ENCODE assay signal across 20 cellular contexts in the genomic region with DNA sequence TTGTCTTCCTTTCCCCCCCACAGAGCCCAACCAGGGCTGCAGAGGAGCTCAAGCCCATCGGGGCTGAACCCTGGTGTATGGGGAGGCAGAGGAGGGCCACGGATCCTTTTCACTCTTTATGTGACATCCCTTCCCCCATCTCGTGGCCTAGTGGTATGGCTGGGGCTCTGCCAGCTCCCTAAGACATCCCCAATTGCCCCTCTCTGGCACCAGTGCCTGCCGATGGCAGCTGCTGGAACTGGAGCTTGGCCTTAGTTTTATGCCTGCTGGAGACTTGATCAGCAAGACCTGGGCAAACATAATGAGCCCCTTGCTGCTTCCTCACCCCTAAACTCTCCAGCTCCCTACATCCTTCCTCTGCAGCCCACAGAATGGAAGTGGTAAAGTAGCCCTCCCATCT. TPM values are rescaled to one million over a fixed set of nuclear protein-coding genes. Genes with fewer than 3 reads are reported as not detected.
DNase-seq lines count a peak whose midpoint lies in the region; ATAC-seq and TF ChIP-seq lines count a peak whose summit lies in the region.
"Had no signal": no experiment of that assay in that cellular context is flagged by ENCODE, and none has a peak within 500 bp of the region (broad histone marks: within the 10 kb centered on the region; RNA-seq: fewer than 3 reads in every experiment).

No MANE protein-coding gene starts in this region.

- H3K4me3 Mint-ChIP-seq in stimulated activated naive B cell treated with anti-CD40 and anti-IgM and Interleukin-4, amounts not matched to agents 10 μg/mL and 1 μg/mL and 100 μg/mL, for 72 hours: no peak overlapping the region
- H3K4me3 Mint-ChIP-seq: endodermal cell; naive B cell; stimulated activated naive CD8-positive, alpha-beta T cell treated with anti-CD3 and anti-CD28 coated beads, Interleukin-15, Interleukin-2, amounts not matched to agents 100 ng/mL and 50 ng/mL, for 24 hours had no signal

- H3K36me3 ChIP-seq in SK-N-MC (ENCODE audit: insufficient read depth, low read length) (no peaks in the 10 kb centered on the region), esophagus muscularis mucosa (no peaks in the 10 kb centered on the region)
- H3K36me3 ChIP-seq: breast epithelium, tibial artery had no signal

- no peak for TF ChIP-seq CTCF in esophagus muscularis mucosa (IDR thresholded peaks at IDR 0.05)

- H3K9me3 ChIP-seq in SK-N-MC (ENCODE audit: low read depth, low read length): no peaks in the 10 kb centered on the region
- H3K9me3 ChIP-seq in esophagus muscularis mucosa: no peaks in the 10 kb centered on the region
- H3K9me3 ChIP-seq: breast epithelium, SK-N-SH, tibial artery had no signal

- DNase-seq in activated effector memory CD4-positive, alpha-beta T cell treated with anti-CD3 and anti-CD28 coated beads, Interleukin-2, amount 50 U/mL, for 16 hours: peak; percentile 58
- DNase-seq in activated effector memory CD4-positive, alpha-beta T cell treated with Interleukin-2 at 50 U/mL for 16 hours: no peak
- no peak for DNase-seq in SK-N-MC (ENCODE audit: low read depth, low spot score)
- DNase-seq in esophagus muscularis mucosa (ENCODE audit: extremely low spot score): peak; percentile 82
- DNase-seq in stimulated activated naive B cell treated with anti-CD40 and anti-IgM and Interleukin-4, amounts not matched to agents 10 μg/mL and 1 μg/mL and 100 μg/mL, for 72 hours: no peak
- DNase-seq in SW 1271 (lab: John Stamatoyannopoulos, UW): no peak
- no peak for DNase-seq in NOMO-1 (lab: John Stamatoyannopoulos, UW; ENCODE audit: unreplicated experiment in 2 of 2)
- no peak for DNase-seq in stimulated activated CD4-positive, alpha-beta T cell treated with anti-CD3 and anti-CD28 coated beads, Interleukin-2, amount 100 ng/mL, for 48 hours
- DNase-seq: CD8-positive, alpha-beta memory T cell; endodermal cell; mesenchymal stem cell; naive B cell; NCI-H2081; NK-92 treated with Interleukin-12 subunit alpha and Interleukin-12 subunit beta, amount 100 ng/mL, for 24 hours; SK-N-SH had no signal

- H3K27me3 Mint-ChIP-seq in stimulated activated naive B cell treated with anti-CD40 and anti-IgM and Interleukin-4, amounts not matched to agents 10 μg/mL and 1 μg/mL and 100 μg/mL, for 72 hours: no peaks in the 10 kb centered on the region
- H3K27me3 Mint-ChIP-seq: stimulated activated naive CD8-positive, alpha-beta T cell treated with anti-CD3 and anti-CD28 coated beads, Interleukin-15, Interleukin-2, amounts not matched to agents 100 ng/mL and 50 ng/mL, for 24 hours had no signal

- 37% methylated on average over 4 of the region's 4 CpGs for WGBS in esophagus muscularis mucosa

- TF ChIP-seq EP300 in esophagus muscularis mucosa (IDR thresholded peaks at IDR 0.05): no peak

- no peaks in the 10 kb centered on the region for H3K9me3 Mint-ChIP-seq in stimulated activated naive B cell treated with anti-CD40 and anti-IgM and Interleukin-4, amounts not matched to agents 10 μg/mL and 1 μg/mL and 100 μg/mL, for 72 hours
- H3K9me3 Mint-ChIP-seq: CD8-positive, alpha-beta memory T cell; stimulated activated naive CD8-positive, alpha-beta T cell treated with anti-CD3 and anti-CD28 coated beads, Interleukin-15, Interleukin-2, amounts not matched to agents 100 ng/mL and 50 ng/mL, for 24 hours had no signal

- H3K27ac ChIP-seq in SK-N-MC (peak overlapping the region; percentile 74), esophagus muscularis mucosa (replicated peaks in 1 of 4) (no peak overlapping the region)
- H3K27ac ChIP-seq: breast epithelium, coronary artery, tibial artery had no signal

- H3K27me3 ChIP-seq in esophagus muscularis mucosa: no peaks in the 10 kb centered on the region
- H3K27me3 ChIP-seq: breast epithelium, tibial artery had no signal

- no peak for TF ChIP-seq POLR2A in esophagus muscularis mucosa (IDR thresholded peaks at IDR 0.05; ENCODE audit: low read depth)

- peak overlapping the region; percentile 20 for H3K27ac Mint-ChIP-seq in stimulated activated naive B cell treated with anti-CD40 and anti-IgM and Interleukin-4, amounts not matched to agents 10 μg/mL and 1 μg/mL and 100 μg/mL, for 72 hours
- H3K27ac Mint-ChIP-seq: endodermal cell; naive B cell; stimulated activated naive CD8-positive, alpha-beta T cell treated with anti-CD3 and anti-CD28 coated beads, Interleukin-15, Interleukin-2, amounts not matched to agents 100 ng/mL and 50 ng/mL, for 24 hours had no signal

- no peak overlapping the region for H3K9ac ChIP-seq in SK-N-MC (ENCODE audit: insufficient read length)
- H3K9ac ChIP-seq: SK-N-SH had no signal

- no peaks in the 10 kb centered on the region for H3K4me1 Mint-ChIP-seq in stimulated activated naive B cell treated with anti-CD40 and anti-IgM and Interleukin-4, amounts not matched to agents 10 μg/mL and 1 μg/mL and 100 μg/mL, for 72 hours
- H3K4me1 Mint-ChIP-seq: naive B cell had no signal

- no peaks in the 10 kb centered on the region for H3K36me3 Mint-ChIP-seq in stimulated activated naive B cell treated with anti-CD40 and anti-IgM and Interleukin-4, amounts not matched to agents 10 μg/mL and 1 μg/mL and 100 μg/mL, for 72 hours
- H3K36me3 Mint-ChIP-seq: CD8-positive, alpha-beta memory T cell; naive B cell had no signal

- no peak for ATAC-seq in stimulated activated naive B cell treated with anti-CD40 and anti-IgM and Interleukin-4, amounts not matched to agents 10 μg/mL and 1 μg/mL and 100 μg/mL, for 72 hours (replicated peaks)
- ATAC-seq: activated CD4-positive, CD25-positive, alpha-beta regulatory T cell treated with anti-CD3 and anti-CD28 coated beads, Interleukin-2, amount 50 U/mL, for 24 hours had no signal

- H3K4me1 ChIP-seq in esophagus muscularis mucosa: no peaks in the 10 kb centered on the region
- H3K4me1 ChIP-seq: breast epithelium, tibial artery had no signal

- H3K4me3 ChIP-seq in SK-N-MC: no peak overlapping the region
- no peak overlapping the region for H3K4me3 ChIP-seq in esophagus muscularis mucosa
- H3K4me3 ChIP-seq: breast epithelium, coronary artery, tibial artery had no signal

- intact Hi-C loops in esophagus muscularis mucosa (cut with DNase I): no loop called here

RNA-seq across cellular contexts. Expression of gene TOP2A, which starts 8.0 kb away (rescaled TPM):
- total RNA-seq in esophagus muscularis mucosa: 1 to 10 TPM in 1 of 4 donors, under 1 TPM in 3; under 0.01 to 1.4 (median 0.30) TPM

RNA-seq across cellular contexts. Expression of gene IGFBP4, which starts 17.5 kb away (rescaled TPM):
- total RNA-seq in esophagus muscularis mucosa: 100 to 1,000 TPM; 258 to 444 (median 268) TPM

Comparison
In these comparisons a context has a peak if more than half of its experiments do, and no peak if none do; other contexts are left out.
1. DNase-seq: peak in activated effector memory CD4-positive, alpha-beta T cell treated with anti-CD3 and anti-CD28 coated beads, Interleukin-2, amount 50 U/mL, for 16 hours (single experiment) and esophagus muscularis mucosa (single experiment); none in activated effector memory CD4-positive, alpha-beta T cell treated with Interleukin-2 at 50 U/mL for 16 hours (single experiment), SK-N-MC (single experiment), stimulated activated naive B cell treated with anti-CD40 and anti-IgM and Interleukin-4, amounts not matched to agents 10 μg/mL and 1 μg/mL and 100 μg/mL, for 72 hours (single experiment), SW 1271 (0 of 2), NOMO-1 (0 of 2) and stimulated activated CD4-positive, alpha-beta T cell treated with anti-CD3 and anti-CD28 coated beads, Interleukin-2, amount 100 ng/mL, for 48 hours (0 of 2).